In the genomic region with DNA sequence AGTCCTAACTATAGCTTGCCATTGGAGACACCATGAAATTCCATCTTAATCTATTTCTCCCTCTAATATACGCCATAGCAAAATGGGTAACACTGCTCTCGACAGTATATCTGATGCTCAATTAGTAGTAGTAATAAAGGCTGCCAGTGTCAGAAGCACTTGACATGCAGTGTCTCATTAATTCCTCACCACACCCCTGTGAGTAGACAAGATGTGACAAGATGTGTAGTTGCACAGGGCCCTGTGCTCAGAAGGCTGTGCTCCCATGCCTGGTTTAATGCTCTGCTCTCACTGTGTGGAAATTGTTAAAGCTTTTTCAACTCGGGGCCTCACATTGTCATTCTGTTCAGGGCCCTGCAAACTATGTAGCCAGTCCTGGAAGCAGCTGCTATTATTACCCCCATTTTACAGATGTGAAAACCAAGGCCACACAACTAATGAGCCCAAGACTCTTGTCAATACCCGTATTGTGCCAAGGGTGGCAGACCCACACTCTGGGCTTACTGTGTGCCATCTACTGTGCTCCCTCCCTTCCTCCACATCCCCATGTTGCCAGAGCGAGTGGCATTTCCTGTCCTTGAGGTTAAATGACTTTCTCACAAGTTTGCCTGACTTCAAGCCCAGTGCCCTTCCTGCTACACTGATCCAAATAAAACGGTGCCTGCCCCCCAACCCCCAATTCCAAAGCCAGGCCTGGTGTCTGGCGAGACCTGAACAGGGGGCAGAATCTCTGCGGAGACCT, we compare ENCODE assay signal across 18 cellular contexts.
DNase-seq lines count a peak whose midpoint lies in the region; ATAC-seq and TF ChIP-seq lines count a peak whose summit lies in the region.
"Had no signal": no experiment of that assay in that cellular context is flagged by ENCODE, and none has a peak within 500 bp of the region (broad histone marks: within the 10 kb centered on the region; RNA-seq: fewer than 3 reads in every experiment).

No MANE protein-coding gene starts in this region.

- CTCF ChIA-PET in CD8-positive, alpha-beta T cell (lab: Charles Lee), result interaction anchor here (1.5 kb wide), 1 partner anchor 14 kb away, joined by 3 read pairs; no protein-coding TSS in a partner anchor

- no peak overlapping the region for H3K27ac ChIP-seq in CD8-positive, alpha-beta T cell (ENCODE audit: low read depth, low read length)
- peak overlapping the region; percentile 66 for H3K27ac ChIP-seq in KOPT-K1 (ENCODE audit: low read depth, low read length, poor library complexity, severe bottlenecking)
- H3K27ac ChIP-seq in mesendoderm (ENCODE audit: low read depth, low read length), result no peak overlapping the region
- H3K27ac ChIP-seq: adrenal gland, prostate gland, spleen, stomach, VCaP had no signal

- H3K9ac ChIP-seq in mesendoderm (ENCODE audit: low read length), result no peak overlapping the region

- no peaks in the 10 kb centered on the region for H3K79me2 ChIP-seq in mesendoderm (ENCODE audit: control insufficient read depth, insufficient read depth, low read length)

- H3K36me3 ChIP-seq in CD8-positive, alpha-beta T cell (ENCODE audit: insufficient read depth, low read length), result no peaks in the 10 kb centered on the region
- H3K36me3 ChIP-seq in KOPT-K1 (ENCODE audit: insufficient read depth, low read length) (no peaks in the 10 kb centered on the region), mesendoderm (ENCODE audit: control insufficient read depth, insufficient read depth, low read length) (no peaks in the 10 kb centered on the region)
- H3K36me3 ChIP-seq: adrenal gland, prostate gland, spleen, stomach had no signal

- no peaks in the 10 kb centered on the region for H3K36me3 Mint-ChIP-seq in CD8-positive, alpha-beta T cell
- H3K36me3 Mint-ChIP-seq in activated naive CD8-positive, alpha-beta T cell treated with anti-CD3 and anti-CD28 coated beads for 36 hours, result no peaks in the 10 kb centered on the region

- H3K18ac ChIP-seq in mesendoderm (ENCODE audit: low read length), result peak overlapping the region; percentile 33

- peak overlapping the region; percentile 74 for H3K27ac Mint-ChIP-seq in CD8-positive, alpha-beta T cell
- H3K27ac Mint-ChIP-seq in activated naive CD8-positive, alpha-beta T cell treated with anti-CD3 and anti-CD28 coated beads for 36 hours, result peak overlapping the region; percentile 21

- ATAC-seq in CD8-positive, alpha-beta T cell, result no peak
- ATAC-seq in GM19324 (IDR thresholded peaks at IDR 0.05; ENCODE audit: low FRiP score, unreplicated experiment) (no peak), GM21381 (IDR thresholded peaks at IDR 0.05; ENCODE audit: unreplicated experiment) (no peak), GM18520 (IDR thresholded peaks at IDR 0.05; ENCODE audit: unreplicated experiment) (no peak)
- ATAC-seq: Panc1 had no signal

- H3K23ac ChIP-seq in mesendoderm (ENCODE audit: low read length), result no peak overlapping the region

- no peak overlapping the region for H3K4me3 ChIP-seq in CD8-positive, alpha-beta T cell (ENCODE audit: low read depth, low read length)
- no peak overlapping the region for H3K4me3 ChIP-seq in mesendoderm (ENCODE audit: low read length)
- H3K4me3 ChIP-seq: adrenal gland, lung, prostate gland, spleen, stomach had no signal

- H3K4me1 ChIP-seq in CD8-positive, alpha-beta T cell (ENCODE audit: insufficient read depth, low read length), result peaks cover 14% of the 10 kb centered on the region
- H3K4me1 ChIP-seq in mesendoderm (ENCODE audit: control insufficient read depth, low read depth, low read length), result peaks cover 4% of the 10 kb centered on the region
- H3K4me1 ChIP-seq: adrenal gland, prostate gland had no signal

- H3K9me3 ChIP-seq in CD8-positive, alpha-beta T cell (ENCODE audit: low read length), result no peaks in the 10 kb centered on the region
- H3K9me3 ChIP-seq in KOPT-K1 (ENCODE audit: insufficient read depth, low read length, poor library complexity, severe bottlenecking), result no peaks in the 10 kb centered on the region
- H3K9me3 ChIP-seq: adrenal gland, prostate gland, spleen, stomach had no signal

- no peak overlapping the region for H3K4me2 ChIP-seq in mesendoderm (ENCODE audit: low read length)

- no peaks in the 10 kb centered on the region for H3K27me3 ChIP-seq in CD8-positive, alpha-beta T cell (ENCODE audit: insufficient read depth, low read length)
- H3K27me3 ChIP-seq in mesendoderm (ENCODE audit: insufficient read depth, low read length, poor library complexity), result no peaks in the 10 kb centered on the region
- H3K27me3 ChIP-seq: adrenal gland had no signal

- POLR2A ChIA-PET in CD8-positive, alpha-beta T cell (lab: Charles Lee), result interaction anchor here (1.0 kb wide), 1 partner anchor 37 kb away, joined by 3 read pairs; no protein-coding TSS in a partner anchor

- H4K5ac ChIP-seq in mesendoderm (ENCODE audit: low read length), result no peak overlapping the region

- H2BK120ac ChIP-seq in mesendoderm (ENCODE audit: low read depth, low read length), result no peak overlapping the region

- peak overlapping the region; percentile 17 for H3K4ac ChIP-seq in mesendoderm (ENCODE audit: low read depth, low read length)

- no CpG with 5 or more reads among the region's 8 CpGs for WGBS in mesendoderm (ENCODE audit: extremely low coverage, insufficient coverage, low lambda C conversion rate)

- no peak overlapping the region for H3K4me3 Mint-ChIP-seq in CD8-positive, alpha-beta T cell
- H3K4me3 Mint-ChIP-seq in activated naive CD8-positive, alpha-beta T cell treated with anti-CD3 and anti-CD28 coated beads for 36 hours, result no peak overlapping the region

- H2BK5ac ChIP-seq in mesendoderm (ENCODE audit: low read length), result no peak overlapping the region

- H3K79me1 ChIP-seq in mesendoderm (ENCODE audit: low read length), result no peaks in the 10 kb centered on the region

- H3K27me3 Mint-ChIP-seq in CD8-positive, alpha-beta T cell (ENCODE audit: low read depth), result peaks cover 3% of the 10 kb centered on the region
- peaks cover 7% of the 10 kb centered on the region for H3K27me3 Mint-ChIP-seq in activated naive CD8-positive, alpha-beta T cell treated with anti-CD3 and anti-CD28 coated beads for 36 hours

- intact Hi-C loops in CD8-positive, alpha-beta T cell (cut with DNase I, micrococcal nuclease), result no loop called here

- H2AK5ac ChIP-seq in mesendoderm (ENCODE audit: low read length), result no peak overlapping the region

- no peak overlapping the region for H4K8ac ChIP-seq in mesendoderm (ENCODE audit: low read depth, low read length)

- no peak for TF ChIP-seq CTCF in CD8-positive, alpha-beta T cell (IDR thresholded peaks at IDR 0.05)

- no peak overlapping the region for H2BK15ac ChIP-seq in mesendoderm (replicated peaks; ENCODE audit: low read depth)

- peaks cover 34% of the 10 kb centered on the region for H3K4me1 Mint-ChIP-seq in CD8-positive, alpha-beta T cell (ENCODE audit: low read depth)
- peaks cover 24% of the 10 kb centered on the region for H3K4me1 Mint-ChIP-seq in activated naive CD8-positive, alpha-beta T cell treated with anti-CD3 and anti-CD28 coated beads for 36 hours

- no peaks in the 10 kb centered on the region for H3K9me3 Mint-ChIP-seq in CD8-positive, alpha-beta T cell
- H3K9me3 Mint-ChIP-seq in activated naive CD8-positive, alpha-beta T cell treated with anti-CD3 and anti-CD28 coated beads for 36 hours, result no peaks in the 10 kb centered on the region

- peak in 1 of 7 experiments; percentile 12 for DNase-seq in CD8-positive, alpha-beta T cell
- no peak for DNase-seq in activated naive CD8-positive, alpha-beta T cell treated with anti-CD3 and anti-CD28 coated beads for 36 hours
- DNase-seq in mesendoderm (no peak), MV-4-11 (lab: John Stamatoyannopoulos, UW) (no peak)
- DNase-seq: activated CD8-positive, alpha-beta memory T cell treated with anti-CD3 and anti-CD28 coated beads, Interleukin-2, amount 50 U/mL, for 48 hours; adrenal gland; NCI-H1930; NCI-H526; spleen; stomach had no signal

- peak overlapping the region; percentile 26 for H3K56ac ChIP-seq in mesendoderm (ENCODE audit: low read length)
